1 cellular context compared by ENCODE assay signal in the genomic region with DNA sequence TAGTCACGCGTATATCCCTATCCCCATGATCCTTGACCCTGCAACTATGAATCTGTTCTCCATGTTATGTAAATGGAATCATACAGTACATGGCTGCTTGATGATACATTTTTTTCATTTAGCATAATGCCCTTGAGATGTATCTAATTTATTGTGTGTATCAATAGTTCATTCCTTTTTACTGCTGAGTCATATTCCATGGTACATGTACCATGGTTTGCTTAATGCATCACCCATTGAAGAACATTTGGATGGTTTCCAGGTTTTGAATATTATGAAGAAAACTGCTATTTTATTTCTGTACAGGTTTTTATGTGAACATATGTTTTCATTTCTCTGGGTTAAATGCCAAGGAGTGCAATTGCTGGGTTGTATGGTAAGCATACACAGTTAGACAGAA.
TF ChIP-seq lines count a peak whose summit lies in the region.

No MANE protein-coding gene starts in this region.

TF ChIP-seq in K562, 482 proteins besides CTCF, POLR2A, EP300 and RAD21:
- TF ChIP-seq, protein P1, sequence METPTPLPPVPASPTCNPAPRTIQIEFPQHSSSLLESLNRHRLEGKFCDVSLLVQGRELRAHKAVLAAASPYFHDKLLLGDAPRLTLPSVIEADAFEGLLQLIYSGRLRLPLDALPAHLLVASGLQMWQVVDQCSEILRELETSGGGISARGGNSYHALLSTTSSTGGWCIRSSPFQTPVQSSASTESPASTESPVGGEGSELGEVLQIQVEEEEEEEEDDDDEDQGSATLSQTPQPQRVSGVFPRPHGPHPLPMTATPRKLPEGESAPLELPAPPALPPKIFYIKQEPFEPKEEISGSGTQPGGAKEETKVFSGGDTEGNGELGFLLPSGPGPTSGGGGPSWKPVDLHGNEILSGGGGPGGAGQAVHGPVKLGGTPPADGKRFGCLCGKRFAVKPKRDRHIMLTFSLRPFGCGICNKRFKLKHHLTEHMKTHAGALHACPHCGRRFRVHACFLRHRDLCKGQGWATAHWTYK (CRISPR knock-in tag; IDR thresholded peaks at IDR 0.05), result no peak
- 0 out of 2 replicates have a peak, but pooled peaks have one; percentile 9 for TF ChIP-seq NFIC (IDR thresholded peaks at IDR 0.05)
- peak; percentile 13; the same call in 1 of the 2 replicates for TF ChIP-seq ZNF316 (IDR thresholded peaks at IDR 0.05)
- 0 out of 2 replicates have a peak, but pooled peaks have one; percentile 21 for TF ChIP-seq MAFG (tag; conservative IDR thresholded peaks at IDR 0.05)
- TF ChIP-seq, protein P2, sequence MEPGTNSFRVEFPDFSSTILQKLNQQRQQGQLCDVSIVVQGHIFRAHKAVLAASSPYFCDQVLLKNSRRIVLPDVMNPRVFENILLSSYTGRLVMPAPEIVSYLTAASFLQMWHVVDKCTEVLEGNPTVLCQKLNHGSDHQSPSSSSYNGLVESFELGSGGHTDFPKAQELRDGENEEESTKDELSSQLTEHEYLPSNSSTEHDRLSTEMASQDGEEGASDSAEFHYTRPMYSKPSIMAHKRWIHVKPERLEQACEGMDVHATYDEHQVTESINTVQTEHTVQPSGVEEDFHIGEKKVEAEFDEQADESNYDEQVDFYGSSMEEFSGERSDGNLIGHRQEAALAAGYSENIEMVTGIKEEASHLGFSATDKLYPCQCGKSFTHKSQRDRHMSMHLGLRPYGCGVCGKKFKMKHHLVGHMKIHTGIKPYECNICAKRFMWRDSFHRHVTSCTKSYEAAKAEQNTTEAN (CRISPR knock-in tag; IDR thresholded peaks at IDR 0.05), result no peak
- no peak for TF ChIP-seq TSHZ1 (CRISPR knock-in tag; IDR thresholded peaks at IDR 0.05)
